8 cellular contexts compared by ENCODE assay signal in the genomic region with DNA sequence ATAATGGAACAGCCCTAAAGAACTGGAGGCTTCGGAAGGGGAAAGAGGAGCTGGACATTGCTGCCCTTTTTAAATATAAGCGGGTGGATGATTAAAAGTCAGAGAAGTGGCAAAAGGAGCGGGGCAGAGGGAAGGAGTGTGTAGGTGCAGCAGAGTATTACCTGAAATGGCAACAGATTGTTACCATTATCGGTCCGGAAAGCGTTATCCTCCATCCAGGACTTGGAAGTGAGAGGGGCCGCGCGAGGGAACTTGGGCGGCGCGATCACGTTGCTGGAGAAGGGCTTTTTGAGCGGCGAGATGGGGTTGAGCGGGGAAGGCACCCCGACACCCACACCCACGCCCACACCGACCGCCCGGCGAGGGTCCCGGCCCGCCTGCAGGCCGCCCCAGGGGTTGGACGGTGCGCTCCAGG. TPM values are rescaled to one million over a fixed set of nuclear protein-coding genes. Genes with fewer than 3 reads are reported as not detected.
DNase-seq lines count a peak whose midpoint lies in the region; ATAC-seq and TF ChIP-seq lines count a peak whose summit lies in the region.

No MANE protein-coding gene starts in this region.

- no peaks in the 10 kb centered on the region for H3K27me3 ChIP-seq in OCI-LY1 (ENCODE audit: insufficient read depth, low read length)
- H3K27me3 ChIP-seq in esophagus squamous epithelium: no peaks in the 10 kb centered on the region
- H3K27me3 ChIP-seq in neuronal stem cell (ENCODE audit: control insufficient read depth in 3 of 3, insufficient read depth in 3 of 3, low read depth in 1 of 3, low read length in 3 of 3): peaks cover 5 to 30% (median 20%) of the 10 kb centered on the region in 3 experiments

- H3K4me1 ChIP-seq in OCI-LY1 (ENCODE audit: insufficient read depth, low read length, severe bottlenecking): peaks cover 56% of the 10 kb centered on the region
- peaks cover 2 to 75% (median 18%) of the 10 kb centered on the region in 3 donors for H3K4me1 ChIP-seq in esophagus squamous epithelium
- peaks cover 2 to 3% of the 10 kb centered on the region in 2 donors for H3K4me1 ChIP-seq in neuronal stem cell (ENCODE audit: control insufficient read depth in 2 of 2, insufficient read depth in 1 of 2, low read depth in 1 of 2, low read length in 2 of 2)

- H3K23ac ChIP-seq in neuronal stem cell (ENCODE audit: low read depth, low read length, poor library complexity): peak overlapping the region; percentile 96

- peak overlapping the region; percentile 93 to 99 for H3K4me3 Mint-ChIP-seq in CD14-positive monocyte

- intact Hi-C loops in CD14-positive monocyte (cut with micrococcal nuclease) (loop anchor here in 1 of 2 donors (1.0 kb wide), 1 partner anchor 53 kb away; no protein-coding TSS in a partner anchor), esophagus squamous epithelium (cut with DNase I) (no loop called here)

- no peak for DNase-seq in CD14-positive monocyte (ENCODE audit: low spot score)
- DNase-seq in esophagus squamous epithelium (lab: John Stamatoyannopoulos, UW): no peak
- no peak for DNase-seq in neuronal stem cell (ENCODE audit: low spot score)
- no peak for DNase-seq in NCI-H187 treated with DMSO at 0.1 percent for 48 hours (lab: John Stamatoyannopoulos, UW)
- no peak for DNase-seq in MV-4-11 (lab: John Stamatoyannopoulos, UW)

- 33 to 45% methylated on average over 8 to 17 of the region's 27 CpGs for WGBS in esophagus squamous epithelium, 2 donors
- no CpG with 5 or more reads among the region's 27 CpGs for WGBS in neuronal stem cell (ENCODE audit: extremely low coverage in 2 of 2, insufficient read length in 2 of 2, insufficient replicate concordance in 1 of 2), 2 donors

- peaks cover 56% of the 10 kb centered on the region for H3K4me1 Mint-ChIP-seq in CD14-positive monocyte

- TF ChIP-seq POLR2A in esophagus squamous epithelium (IDR thresholded peaks at IDR 0.05): no peak

- peak overlapping the region; percentile 45 for H2BK5ac ChIP-seq in neuronal stem cell (ENCODE audit: low read length)

- H3K36me3 ChIP-seq in OCI-LY1 (ENCODE audit: insufficient read depth, low read length): 0 out of 2 replicates have a peak, but pooled peaks cover 7% of the 10 kb centered on the region
- H3K36me3 ChIP-seq in esophagus squamous epithelium: peaks cover 0 to 9% (median 0%) of the 10 kb centered on the region in 3 donors
- H3K36me3 ChIP-seq in neuronal stem cell (replicated peaks in 1 of 2; ENCODE audit: control insufficient read depth in 2 of 2, insufficient read depth in 2 of 2, low read length in 2 of 2): no peaks in the 10 kb centered on the region

- no peak overlapping the region for H2AK5ac ChIP-seq in neuronal stem cell (ENCODE audit: low read depth, low read length)

- no peak overlapping the region for H2BK120ac ChIP-seq in neuronal stem cell (ENCODE audit: low read depth, low read length)

- H3K18ac ChIP-seq in neuronal stem cell (ENCODE audit: low read length): peak overlapping the region; percentile 94

- H3F3A ChIP-seq in OCI-LY1 (ENCODE audit: insufficient read depth, low read length): no peaks in the 10 kb centered on the region

- H3K36me3 Mint-ChIP-seq in CD14-positive monocyte: peaks cover 26% of the 10 kb centered on the region in 2 donors

- peak overlapping the region; percentile 74 for H3K4me3 ChIP-seq in OCI-LY1 (ENCODE audit: low read depth, low read length, poor library complexity, severe bottlenecking)
- peak overlapping the region; percentile 76 to 95 (median 90) for H3K4me3 ChIP-seq in esophagus squamous epithelium
- H3K4me3 ChIP-seq in neuronal stem cell (ENCODE audit: low read length in 2 of 2): peak overlapping the region; percentile 51 to 78

- H4K8ac ChIP-seq in neuronal stem cell (ENCODE audit: low read depth, low read length): peak overlapping the region; percentile 31

- H3K9me3 Mint-ChIP-seq in CD14-positive monocyte: peaks cover 0 to 2% (median 0%) of the 10 kb centered on the region in 7 donors

- H3K4me2 ChIP-seq in OCI-LY1 (ENCODE audit: low read length) (peak overlapping the region; percentile 77), neuronal stem cell (ENCODE audit: insufficient read depth, low read length, poor library complexity, severe bottlenecking) (peak overlapping the region; percentile 100)

- H2BK15ac ChIP-seq in neuronal stem cell (ENCODE audit: low read length): peak overlapping the region; percentile 91

- peak overlapping the region; percentile 77 for H3K27ac ChIP-seq in OCI-LY1 (ENCODE audit: low read depth, low read length, poor library complexity, severe bottlenecking)
- H3K27ac ChIP-seq in esophagus squamous epithelium: peak overlapping the region; percentile 93 to 98 (median 96)
- H3K27ac ChIP-seq in neuronal stem cell (replicated peaks; ENCODE audit: low read length): no peak overlapping the region

- H3K27me3 Mint-ChIP-seq in CD14-positive monocyte (ENCODE audit: low read depth in 3 of 3): peaks cover 0 to 4% (median 0%) of the 10 kb centered on the region in 3 donors

- H2AFZ ChIP-seq in OCI-LY1 (ENCODE audit: low read length) (no peak overlapping the region), neuronal stem cell (ENCODE audit: low read length) (peak overlapping the region; percentile 79)

- no peak overlapping the region for H4K91ac ChIP-seq in neuronal stem cell (ENCODE audit: low read depth, low read length, poor library complexity)

- H4K20me1 ChIP-seq in OCI-LY1 (ENCODE audit: insufficient read depth, low read length): no peaks in the 10 kb centered on the region

- H3K9me3 ChIP-seq in OCI-LY1 (ENCODE audit: low read length): no peaks in the 10 kb centered on the region
- no peaks in the 10 kb centered on the region for H3K9me3 ChIP-seq in esophagus squamous epithelium
- H3K9me3 ChIP-seq in neuronal stem cell (replicated peaks in 1 of 2; ENCODE audit: control insufficient read depth in 2 of 2, insufficient read depth in 1 of 2, low read depth in 1 of 2, low read length in 2 of 2): no peaks in the 10 kb centered on the region

- H3K4ac ChIP-seq in neuronal stem cell (ENCODE audit: low read length): no peak overlapping the region

- H3K14ac ChIP-seq in neuronal stem cell (ENCODE audit: low read length): peak overlapping the region; percentile 65

- ATAC-seq in GM18498 (IDR thresholded peaks at IDR 0.05; ENCODE audit: unreplicated experiment) (no peak), GM19351 (IDR thresholded peaks at IDR 0.05; ENCODE audit: unreplicated experiment) (no peak)

- no peaks in the 10 kb centered on the region for H3K9me2 ChIP-seq in OCI-LY1 (ENCODE audit: low read depth, low read length)

- H2BK12ac ChIP-seq in neuronal stem cell (ENCODE audit: low read length): peak overlapping the region; percentile 49

- TF ChIP-seq CTCF in CD14-positive monocyte (IDR thresholded peaks at IDR 0.05) (no peak), OCI-LY1 (IDR thresholded peaks at IDR 0.05; ENCODE audit: low read length) (no peak), esophagus squamous epithelium (IDR thresholded peaks at IDR 0.05) (peak in 1 of 6 experiments; percentile 5)

- peaks cover 1% of the 10 kb centered on the region for H3K79me1 ChIP-seq in neuronal stem cell (ENCODE audit: low read depth, low read length)

- H3K79me2 ChIP-seq in OCI-LY1 (ENCODE audit: insufficient read depth, low read length): peaks cover 29% of the 10 kb centered on the region

- H3K9ac ChIP-seq in OCI-LY1 (ENCODE audit: low read length): peak overlapping the region; percentile 70
- peak overlapping the region; percentile 93 for H3K9ac ChIP-seq in neuronal stem cell (ENCODE audit: low read depth, low read length, poor library complexity)

- peak overlapping the region; percentile 76 to 91 (median 87) for H3K27ac Mint-ChIP-seq in CD14-positive monocyte

RNA-seq across cellular contexts. Expression of a gene that starts 51.7 kb away (rescaled TPM):
- 1 to 10 TPM; 1.8 to 2.1 TPM for polyA plus RNA-seq in CD14-positive monocyte
- total RNA-seq in esophagus squamous epithelium: 1 to 10 TPM; 5.5 to 8.8 (median 7.3) TPM
- polyA plus RNA-seq in neuronal stem cell (2013, experiment 1 of 2): 0.71 TPM
- 0.65 TPM for polyA plus RNA-seq in neuronal stem cell (2013, experiment 2 of 2)

RNA-seq across cellular contexts. Expression of a gene that starts 51.8 kb away (rescaled TPM):
- 10 to 100 TPM; 29.6 to 30.6 TPM for polyA plus RNA-seq in CD14-positive monocyte
- 10 to 100 TPM; 17.6 to 29.9 (median 27.0) TPM for total RNA-seq in esophagus squamous epithelium
- polyA plus RNA-seq in neuronal stem cell (2013, experiment 1 of 2): 31.2 TPM
- 29.9 TPM for polyA plus RNA-seq in neuronal stem cell (2013, experiment 2 of 2)
